ENCODE assay signal across 9 cellular contexts in genomic region chr6:7154341-7155139, GRCh38. TPM values are rescaled to one million over a fixed set of nuclear protein-coding genes. Genes with fewer than 3 reads are reported as not detected.
A peak's percentile ranks its signal among the peaks of the same experiment; 100 is the strongest.
DNase-seq lines count a peak whose midpoint lies in the region; ATAC-seq and TF ChIP-seq lines count a peak whose summit lies in the region.
"Had no signal": no experiment of that assay in that cellular context is flagged by ENCODE, and none has a peak within 500 bp of the region (broad histone marks: within the 10 kb centered on the region; RNA-seq: fewer than 3 reads in every experiment).

No MANE protein-coding gene starts in this region.

- H3K27ac ChIP-seq in skeletal muscle tissue (ENCODE audit: low read depth, low read length): peak overlapping the region; percentile 54
- H3K27ac ChIP-seq in coronary artery: no peak overlapping the region
- no peak overlapping the region for H3K27ac ChIP-seq in GM23338 (ENCODE audit: low read depth)
- H3K27ac ChIP-seq: thoracic aorta had no signal

- H4K20me1 ChIP-seq in GM23338 (replicated peaks; ENCODE audit: insufficient read depth): no peaks in the 10 kb centered on the region

- H3K79me2 ChIP-seq in GM23338 (replicated peaks; ENCODE audit: insufficient read depth): peaks cover 84% of the 10 kb centered on the region

- H3K36me3 ChIP-seq in skeletal muscle tissue (ENCODE audit: control insufficient read depth in 3 of 3, insufficient read depth in 3 of 3, low read length in 3 of 3) (no peaks in the 10 kb centered on the region), GM23338 (ENCODE audit: insufficient read depth) (no peaks in the 10 kb centered on the region)
- H3K36me3 ChIP-seq: thoracic aorta had no signal

- TF ChIP-seq CTCF in coronary artery (IDR thresholded peaks at IDR 0.05): no peak
- TF ChIP-seq CTCF in GM23338 (conservative IDR thresholded peaks at IDR 0.05; ENCODE audit: low read depth in 2 of 2): no peak

- no peak overlapping the region for H3K4me3 ChIP-seq in skeletal muscle tissue (ENCODE audit: low read length in 3 of 3)
- no peak overlapping the region for H3K4me3 ChIP-seq in coronary artery
- H3K4me3 ChIP-seq in GM23338: no peak overlapping the region
- H3K4me3 ChIP-seq: thoracic aorta had no signal

- no peaks in the 10 kb centered on the region for H3K9me3 ChIP-seq in T-helper 17 cell (ENCODE audit: control insufficient read depth, low read length, poor library complexity, severe bottlenecking)
- H3K9me3 ChIP-seq in skeletal muscle tissue (ENCODE audit: control insufficient read depth in 3 of 3, low read length in 3 of 3): no peaks in the 10 kb centered on the region
- H3K9me3 ChIP-seq: thoracic aorta had no signal

- H3K9me2 ChIP-seq in GM23338 (ENCODE audit: insufficient read depth): no peaks in the 10 kb centered on the region

- ATAC-seq in activated T-cell treated with anti-CD3 and anti-CD28 coated beads, Interleukin-2, amount 50 U/mL, for 4 hours: peak; percentile 81 to 84
- peak; percentile 74 for ATAC-seq in HG03060 (IDR thresholded peaks at IDR 0.05; ENCODE audit: low read depth, unreplicated experiment)
- ATAC-seq in T-helper 17 cell: peak; percentile 60
- no peak for ATAC-seq in GM23338

- peaks cover 10% of the 10 kb centered on the region for H3K36me3 Mint-ChIP-seq in activated T-cell treated with anti-CD3 and anti-CD28 coated beads, Interleukin-2, amount 50 U/mL, for 4 hours (ENCODE audit: insufficient read depth)
- H3K36me3 Mint-ChIP-seq in T-helper 17 cell (ENCODE audit: low read depth) (peaks cover 4% of the 10 kb centered on the region), GM23338 (ENCODE audit: low read depth) (no peaks in the 10 kb centered on the region; the same call in 2 of the 3 replicates)

- DNase-seq in activated T-cell treated with anti-CD3 and anti-CD28 coated beads, Interleukin-2, amount 50 U/mL, for 4 hours: no peak
- DNase-seq in activated T-cell treated with anti-CD3 and anti-CD28 coated beads for 4 hours (no peak), T-helper 17 cell (no peak), coronary artery (ENCODE audit: low spot score) (no peak), GM23338 (ENCODE audit: low spot score) (no peak), midbrain (lab: John Stamatoyannopoulos, UW) (no peak)

- no peak overlapping the region for H2AFZ ChIP-seq in GM23338

- no peak overlapping the region for H3K9ac ChIP-seq in skeletal muscle tissue (ENCODE audit: low read depth in 1 of 3, low read length in 3 of 3)

- peaks cover 85% of the 10 kb centered on the region for H3K4me1 Mint-ChIP-seq in activated T-cell treated with anti-CD3 and anti-CD28 coated beads, Interleukin-2, amount 50 U/mL, for 4 hours (ENCODE audit: low read depth)
- peaks cover 75% of the 10 kb centered on the region for H3K4me1 Mint-ChIP-seq in T-helper 17 cell
- H3K4me1 Mint-ChIP-seq in GM23338: peaks cover 86% of the 10 kb centered on the region

- H3K4me2 ChIP-seq in GM23338: no peak overlapping the region

- peaks cover 56 to 64% (median 60%) of the 10 kb centered on the region in 3 donors for H3K4me1 ChIP-seq in skeletal muscle tissue (ENCODE audit: control insufficient read depth in 3 of 3, insufficient read depth in 3 of 3, low read length in 3 of 3)
- H3K4me1 ChIP-seq in GM23338 (ENCODE audit: insufficient read depth): peaks cover 54% of the 10 kb centered on the region

- H3K27me3 ChIP-seq in skeletal muscle tissue (ENCODE audit: control insufficient read depth in 3 of 3, insufficient read depth in 3 of 3, low read length in 3 of 3) (no peaks in the 10 kb centered on the region), GM23338 (ENCODE audit: insufficient read depth) (no peaks in the 10 kb centered on the region)

- H3K27me3 Mint-ChIP-seq in activated T-cell treated with anti-CD3 and anti-CD28 coated beads, Interleukin-2, amount 50 U/mL, for 4 hours (ENCODE audit: low read depth): no peaks in the 10 kb centered on the region
- H3K27me3 Mint-ChIP-seq in T-helper 17 cell (no peaks in the 10 kb centered on the region), GM23338 (ENCODE audit: insufficient read depth, low read depth, poor library complexity) (peaks cover 8% of the 10 kb centered on the region)

- H3K27ac Mint-ChIP-seq in T-helper 17 cell (peak overlapping the region; percentile 88), GM23338 (no peak overlapping the region)

- H3K4me3 Mint-ChIP-seq in activated T-cell treated with anti-CD3 and anti-CD28 coated beads, Interleukin-2, amount 50 U/mL, for 4 hours: no peak overlapping the region
- H3K4me3 Mint-ChIP-seq in T-helper 17 cell: peak overlapping the region; percentile 50
- no peak overlapping the region for H3K4me3 Mint-ChIP-seq in GM23338

- no peaks in the 10 kb centered on the region for H3F3A ChIP-seq in GM23338 (replicated peaks; ENCODE audit: low read depth)

- no peaks in the 10 kb centered on the region for H3K9me3 Mint-ChIP-seq in activated T-cell treated with anti-CD3 and anti-CD28 coated beads, Interleukin-2, amount 50 U/mL, for 4 hours
- H3K9me3 Mint-ChIP-seq in GM23338: no peaks in the 10 kb centered on the region

TF ChIP-seq in GM23338, 12 proteins besides CTCF, POLR2A, EP300 and RAD21 (continues in another document):
- TF ChIP-seq, protein P1, sequence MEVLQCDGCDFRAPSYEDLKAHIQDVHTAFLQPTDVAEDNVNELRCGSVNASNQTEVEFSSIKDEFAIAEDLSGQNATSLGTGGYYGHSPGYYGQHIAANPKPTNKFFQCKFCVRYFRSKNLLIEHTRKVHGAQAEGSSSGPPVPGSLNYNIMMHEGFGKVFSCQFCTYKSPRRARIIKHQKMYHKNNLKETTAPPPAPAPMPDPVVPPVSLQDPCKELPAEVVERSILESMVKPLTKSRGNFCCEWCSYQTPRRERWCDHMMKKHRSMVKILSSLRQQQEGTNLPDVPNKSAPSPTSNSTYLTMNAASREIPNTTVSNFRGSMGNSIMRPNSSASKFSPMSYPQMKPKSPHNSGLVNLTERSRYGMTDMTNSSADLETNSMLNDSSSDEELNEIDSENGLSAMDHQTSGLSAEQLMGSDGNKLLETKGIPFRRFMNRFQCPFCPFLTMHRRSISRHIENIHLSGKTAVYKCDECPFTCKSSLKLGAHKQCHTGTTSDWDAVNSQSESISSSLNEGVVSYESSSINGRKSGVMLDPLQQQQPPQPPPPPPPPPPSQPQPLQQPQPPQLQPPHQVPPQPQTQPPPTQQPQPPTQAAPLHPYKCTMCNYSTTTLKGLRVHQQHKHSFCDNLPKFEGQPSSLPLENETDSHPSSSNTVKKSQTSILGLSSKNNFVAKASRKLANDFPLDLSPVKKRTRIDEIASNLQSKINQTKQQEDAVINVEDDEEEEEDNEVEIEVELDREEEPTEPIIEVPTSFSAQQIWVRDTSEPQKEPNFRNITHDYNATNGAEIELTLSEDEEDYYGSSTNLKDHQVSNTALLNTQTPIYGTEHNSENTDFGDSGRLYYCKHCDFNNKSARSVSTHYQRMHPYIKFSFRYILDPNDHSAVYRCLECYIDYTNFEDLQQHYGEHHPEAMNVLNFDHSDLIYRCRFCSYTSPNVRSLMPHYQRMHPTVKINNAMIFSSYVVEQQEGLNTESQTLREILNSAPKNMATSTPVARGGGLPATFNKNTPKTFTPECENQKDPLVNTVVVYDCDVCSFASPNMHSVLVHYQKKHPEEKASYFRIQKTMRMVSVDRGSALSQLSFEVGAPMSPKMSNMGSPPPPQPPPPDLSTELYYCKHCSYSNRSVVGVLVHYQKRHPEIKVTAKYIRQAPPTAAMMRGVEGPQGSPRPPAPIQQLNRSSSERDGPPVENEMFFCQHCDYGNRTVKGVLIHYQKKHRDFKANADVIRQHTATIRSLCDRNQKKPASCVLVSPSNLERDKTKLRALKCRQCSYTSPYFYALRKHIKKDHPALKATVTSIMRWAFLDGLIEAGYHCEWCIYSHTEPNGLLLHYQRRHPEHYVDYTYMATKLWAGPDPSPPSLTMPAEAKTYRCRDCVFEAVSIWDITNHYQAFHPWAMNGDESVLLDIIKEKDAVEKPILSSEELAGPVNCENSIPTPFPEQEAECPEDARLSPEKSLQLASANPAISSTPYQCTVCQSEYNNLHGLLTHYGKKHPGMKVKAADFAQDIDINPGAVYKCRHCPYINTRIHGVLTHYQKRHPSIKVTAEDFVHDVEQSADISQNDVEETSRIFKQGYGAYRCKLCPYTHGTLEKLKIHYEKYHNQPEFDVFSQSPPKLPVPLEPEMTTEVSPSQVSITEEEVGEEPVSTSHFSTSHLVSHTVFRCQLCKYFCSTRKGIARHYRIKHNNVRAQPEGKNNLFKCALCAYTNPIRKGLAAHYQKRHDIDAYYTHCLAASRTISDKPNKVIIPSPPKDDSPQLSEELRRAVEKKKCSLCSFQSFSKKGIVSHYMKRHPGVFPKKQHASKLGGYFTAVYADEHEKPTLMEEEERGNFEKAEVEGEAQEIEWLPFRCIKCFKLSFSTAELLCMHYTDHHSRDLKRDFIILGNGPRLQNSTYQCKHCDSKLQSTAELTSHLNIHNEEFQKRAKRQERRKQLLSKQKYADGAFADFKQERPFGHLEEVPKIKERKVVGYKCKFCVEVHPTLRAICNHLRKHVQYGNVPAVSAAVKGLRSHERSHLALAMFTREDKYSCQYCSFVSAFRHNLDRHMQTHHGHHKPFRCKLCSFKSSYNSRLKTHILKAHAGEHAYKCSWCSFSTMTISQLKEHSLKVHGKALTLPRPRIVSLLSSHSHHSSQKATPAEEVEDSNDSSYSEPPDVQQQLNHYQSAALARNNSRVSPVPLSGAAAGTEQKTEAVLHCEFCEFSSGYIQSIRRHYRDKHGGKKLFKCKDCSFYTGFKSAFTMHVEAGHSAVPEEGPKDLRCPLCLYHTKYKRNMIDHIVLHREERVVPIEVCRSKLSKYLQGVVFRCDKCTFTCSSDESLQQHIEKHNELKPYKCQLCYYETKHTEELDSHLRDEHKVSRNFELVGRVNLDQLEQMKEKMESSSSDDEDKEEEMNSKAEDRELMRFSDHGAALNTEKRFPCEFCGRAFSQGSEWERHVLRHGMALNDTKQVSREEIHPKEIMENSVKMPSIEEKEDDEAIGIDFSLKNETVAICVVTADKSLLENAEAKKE (CRISPR knock-in tag; IDR thresholded peaks at IDR 0.05): no peak
- no peak for TF ChIP-seq STAT1 (IDR thresholded peaks at IDR 0.05; ENCODE audit: unreplicated experiment)

RNA-seq across cellular contexts. Expression of gene RREB1, which starts 46.8 kb away (rescaled TPM):
- 10 to 100 TPM; 18.5 to 20.7 (median 19.2) TPM for total RNA-seq in activated T-cell treated with anti-CD3 and anti-CD28 coated beads, Interleukin-2, amount 50 U/mL, for 4 hours
- total RNA-seq in T-helper 17 cell (10 to 100 TPM; 34.7 to 48.1 TPM), skeletal muscle tissue (22.4 TPM)
- 25.5 and 29.1 TPM in 2 replicates for total RNA-seq in GM23338 (2014; rRNA removed; shearing (Covaris generic))
- 7.9 and 8.5 TPM in 2 replicates for polyA plus RNA-seq in GM23338 (2016; fragmentation: Nextera tagmentation; extraction: Ambion mirVana)
